Comparison of ENCODE assay signal across 9 cellular contexts in genomic region chr6:158662607-158663464, GRCh38. TPM values are rescaled to one million over a fixed set of nuclear protein-coding genes. Genes with fewer than 3 reads are reported as not detected.
DNase-seq lines count a peak whose midpoint lies in the region; TF ChIP-seq lines count a peak whose summit lies in the region.
"Had no signal": no experiment of that assay in that cellular context is flagged by ENCODE, and none has a peak within 500 bp of the region (broad histone marks: within the 10 kb centered on the region; RNA-seq: fewer than 3 reads in every experiment).

No MANE protein-coding gene starts in this region.

- peak; percentile 26 for DNase-seq in AG20443 (ENCODE audit: low spot score)
- DNase-seq in KBM-7: peak; percentile 62
- peak; percentile 28 for DNase-seq in astrocyte of the hippocampus (ENCODE audit: low read depth, low spot score)
- no peak for DNase-seq in OCI-LY7 (ENCODE audit: low spot score)
- DNase-seq in islet precursor cell: no peak
- no peak for DNase-seq in Calu3
- no peak for DNase-seq in medulla oblongata (ENCODE audit: extremely low spot score)
- DNase-seq: testis had no signal

- H3K27ac Mint-ChIP-seq in Calu3 (ENCODE audit: unreplicated experiment): no peak overlapping the region

- no peak overlapping the region for H3K4me3 Mint-ChIP-seq in Calu3 (ENCODE audit: low read depth, unreplicated experiment)

- TF ChIP-seq CTCF in OCI-LY7 (conservative IDR thresholded peaks at IDR 0.05; ENCODE audit: low read length): no peak
- no peak for TF ChIP-seq CTCF in Calu3 (IDR thresholded peaks at IDR 0.05; ENCODE audit: unreplicated experiment)

- H3K4me1 ChIP-seq in mucosa of stomach (ENCODE audit: control insufficient read depth, insufficient read depth, low read length) (peaks cover 17% of the 10 kb centered on the region), OCI-LY7 (ENCODE audit: insufficient read depth, low read length, poor library complexity, severe bottlenecking) (no peaks in the 10 kb centered on the region)

- no peaks in the 10 kb centered on the region for H3K4me1 Mint-ChIP-seq in Calu3 (ENCODE audit: low read depth, unreplicated experiment)

- no peaks in the 10 kb centered on the region for H3K36me3 Mint-ChIP-seq in Calu3 (ENCODE audit: insufficient read depth, unreplicated experiment)

- BruUV-seq in OCI-LY7 (replicated peaks; lab: Mats Ljungman, UMichigan) (no TSS peak), Calu3 (replicated peaks; lab: Mats Ljungman, UMichigan) (no TSS peak)

- peak overlapping the region; percentile 26 for H3K9ac ChIP-seq in mucosa of stomach (ENCODE audit: low read length)

- H3K4me2 ChIP-seq in OCI-LY7 (ENCODE audit: low read length): no peak overlapping the region

- H3K36me3 ChIP-seq in mucosa of stomach (ENCODE audit: control insufficient read depth, insufficient read depth, low read length) (no peaks in the 10 kb centered on the region), OCI-LY7 (ENCODE audit: insufficient read depth, low read length) (no peaks in the 10 kb centered on the region)

- no peaks in the 10 kb centered on the region for H3K9me2 ChIP-seq in OCI-LY7 (ENCODE audit: insufficient read depth, low read length)

- no peak overlapping the region for H3K27ac ChIP-seq in OCI-LY7 (ENCODE audit: low read depth, low read length, poor library complexity, severe bottlenecking)

- H3K79me2 ChIP-seq in OCI-LY7 (ENCODE audit: insufficient read depth, low read depth, low read length): no peaks in the 10 kb centered on the region

- H2AFZ ChIP-seq in OCI-LY7 (ENCODE audit: low read length): no peak overlapping the region

- no peaks in the 10 kb centered on the region for H3K9me3 Mint-ChIP-seq in Calu3 (ENCODE audit: low read depth, unreplicated experiment)

- H4K20me1 ChIP-seq in OCI-LY7 (ENCODE audit: insufficient read depth, low read length): no peaks in the 10 kb centered on the region

- POLR2A ChIA-PET in OCI-LY7 (lab: Charles Lee): interaction anchor here (1.1 kb wide), 1 partner anchor 12 kb away, joined by 4 read pairs; no protein-coding TSS in a partner anchor

- intact Hi-C loops in OCI-LY7 (cut with micrococcal nuclease; ENCODE audit: unreplicated experiment) (no loop called here), Calu3 (cut with micrococcal nuclease; ENCODE audit: unreplicated experiment) (no loop called here)

- CTCF ChIA-PET in OCI-LY7 (lab: Charles Lee; ENCODE audit: unreplicated experiment) (no interaction called here), Calu3 (lab: Charles Lee) (interaction anchor here (0.6 to 1.7 kb wide), 2 partner anchors 29 to 30 kb away, joined by 3 to 5 read pairs; no protein-coding TSS in a partner anchor)

- H3K27me3 ChIP-seq in mucosa of stomach (ENCODE audit: control insufficient read depth, insufficient read depth, low read length): no peaks in the 10 kb centered on the region
- H3K27me3 ChIP-seq: testis had no signal

- in situ Hi-C loops in KBM-7 (cut with MboI; ENCODE audit: low pct_unique_long_range_greater_than_20kb, low sequenced_read_pairs): no loop called here

- H3K27me3 Mint-ChIP-seq in Calu3 (ENCODE audit: unreplicated experiment): no peaks in the 10 kb centered on the region

- H3K4me3 ChIP-seq in mucosa of stomach (ENCODE audit: low read length): no peak overlapping the region
- no peak overlapping the region for H3K4me3 ChIP-seq in OCI-LY7 (ENCODE audit: low read depth, low read length, poor library complexity, severe bottlenecking)
- H3K4me3 ChIP-seq: testis had no signal

- H3K9me3 ChIP-seq in mucosa of stomach (ENCODE audit: control insufficient read depth, low read length) (no peaks in the 10 kb centered on the region), OCI-LY7 (ENCODE audit: low read length) (no peaks in the 10 kb centered on the region)
- H3K9me3 ChIP-seq: testis had no signal

RNA-seq across cellular contexts. Expression of gene SYTL3, which starts 13.0 kb away (rescaled TPM):
- total RNA-seq in OCI-LY7 (2014; rRNA removed; shearing (Covaris generic)): 0.32 TPM in 1 of 2 replicates, not detected in the other
- total RNA-seq in OCI-LY7 (2022) (0.89 TPM in 2 replicates), Calu3 (2022) (14.2 and 15.0 TPM in 2 replicates)

RNA-seq across cellular contexts. Expression of gene DYNLT1, which starts 18.3 kb away (rescaled TPM):
- total RNA-seq in OCI-LY7 (2014; rRNA removed; shearing (Covaris generic)): 23.9 and 29.3 TPM in 2 replicates
- total RNA-seq in OCI-LY7 (2022) (45.8 and 49.2 TPM in 2 replicates), Calu3 (2022) (156 and 167 TPM in 2 replicates)

Comparison
In these comparisons a context has a peak if more than half of its experiments do, and no peak if none do; other contexts are left out.
1. DNase-seq: peak in AG20443 (single experiment), KBM-7 (single experiment) and astrocyte of the hippocampus (single experiment); none in OCI-LY7 (single experiment), islet precursor cell (single experiment), Calu3 (single experiment) and medulla oblongata (single experiment).